In the genomic region with DNA sequence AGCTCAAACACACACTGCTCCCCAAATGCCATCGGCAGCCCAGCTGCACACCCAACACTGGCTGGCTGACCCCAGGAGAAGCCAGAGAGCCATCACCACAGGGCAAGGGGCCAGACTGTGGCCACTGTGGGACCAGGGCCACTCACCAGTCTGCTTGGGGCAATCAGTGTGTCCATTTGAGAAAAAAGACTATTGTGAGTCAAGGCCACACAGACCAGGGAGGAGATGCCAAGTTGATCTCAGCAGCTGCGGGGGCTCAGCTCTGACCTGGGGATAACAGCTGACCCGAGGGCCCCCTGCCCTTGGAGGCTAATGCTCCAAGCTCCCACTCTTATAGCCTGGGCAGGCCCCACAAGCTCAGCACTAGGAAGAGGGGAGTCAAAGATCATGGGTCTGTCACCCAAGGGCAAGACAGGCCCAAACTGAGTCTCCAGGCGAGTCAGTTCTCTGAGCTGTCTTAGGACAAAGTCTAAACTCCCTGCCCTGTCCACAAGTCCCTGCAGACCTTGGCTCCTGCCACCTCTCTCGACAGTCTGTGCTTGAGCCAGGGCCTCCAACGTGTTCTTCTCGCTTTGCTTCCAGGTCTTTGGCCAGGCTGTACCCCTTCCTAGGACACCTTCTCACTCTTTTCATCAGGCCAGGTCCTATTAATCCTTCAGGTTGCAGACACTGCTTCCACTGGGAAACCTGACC, we compare ENCODE assay signal across 1 cellular context.
TF ChIP-seq lines count a peak whose summit lies in the region.

No MANE protein-coding gene starts in this region.

TF ChIP-seq in GM12878, 131 proteins besides CTCF, POLR2A, EP300 and RAD21 (continued from another document):
- TF ChIP-seq NR2C2 (IDR thresholded peaks at IDR 0.05; ENCODE audit: borderline replicate concordance, control insufficient read depth, insufficient read length, low read depth) (no peak), POU2F2 (IDR thresholded peaks at IDR 0.05; ENCODE audit: borderline replicate concordance, low read depth, low read length) (no peak), RUNX3 (IDR thresholded peaks at IDR 0.05; ENCODE audit: low read length) (no peak), CHD4 (IDR thresholded peaks at IDR 0.05) (no peak), ZBED1 (IDR thresholded peaks at IDR 0.05; ENCODE audit: borderline replicate concordance) (no peak), NR2F1 (conservative IDR thresholded peaks at IDR 0.05) (no peak)
- TF ChIP-seq, protein P1, sequence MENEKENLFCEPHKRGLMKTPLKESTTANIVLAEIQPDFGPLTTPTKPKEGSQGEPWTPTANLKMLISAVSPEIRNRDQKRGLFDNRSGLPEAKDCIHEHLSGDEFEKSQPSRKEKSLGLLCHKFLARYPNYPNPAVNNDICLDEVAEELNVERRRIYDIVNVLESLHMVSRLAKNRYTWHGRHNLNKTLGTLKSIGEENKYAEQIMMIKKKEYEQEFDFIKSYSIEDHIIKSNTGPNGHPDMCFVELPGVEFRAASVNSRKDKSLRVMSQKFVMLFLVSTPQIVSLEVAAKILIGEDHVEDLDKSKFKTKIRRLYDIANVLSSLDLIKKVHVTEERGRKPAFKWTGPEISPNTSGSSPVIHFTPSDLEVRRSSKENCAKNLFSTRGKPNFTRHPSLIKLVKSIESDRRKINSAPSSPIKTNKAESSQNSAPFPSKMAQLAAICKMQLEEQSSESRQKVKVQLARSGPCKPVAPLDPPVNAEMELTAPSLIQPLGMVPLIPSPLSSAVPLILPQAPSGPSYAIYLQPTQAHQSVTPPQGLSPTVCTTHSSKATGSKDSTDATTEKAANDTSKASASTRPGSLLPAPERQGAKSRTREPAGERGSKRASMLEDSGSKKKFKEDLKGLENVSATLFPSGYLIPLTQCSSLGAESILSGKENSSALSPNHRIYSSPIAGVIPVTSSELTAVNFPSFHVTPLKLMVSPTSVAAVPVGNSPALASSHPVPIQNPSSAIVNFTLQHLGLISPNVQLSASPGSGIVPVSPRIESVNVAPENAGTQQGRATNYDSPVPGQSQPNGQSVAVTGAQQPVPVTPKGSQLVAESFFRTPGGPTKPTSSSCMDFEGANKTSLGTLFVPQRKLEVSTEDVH (IDR thresholded peaks at IDR 0.05; ENCODE audit: low read depth, partially characterized antibody), result no peak
- TF ChIP-seq, protein P2, sequence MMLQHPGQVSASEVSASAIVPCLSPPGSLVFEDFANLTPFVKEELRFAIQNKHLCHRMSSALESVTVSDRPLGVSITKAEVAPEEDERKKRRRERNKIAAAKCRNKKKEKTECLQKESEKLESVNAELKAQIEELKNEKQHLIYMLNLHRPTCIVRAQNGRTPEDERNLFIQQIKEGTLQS (IDR thresholded peaks at IDR 0.05; ENCODE audit: borderline replicate concordance, extremely low read depth, low read depth, low read length), result no peak
- TF ChIP-seq, protein P3, sequence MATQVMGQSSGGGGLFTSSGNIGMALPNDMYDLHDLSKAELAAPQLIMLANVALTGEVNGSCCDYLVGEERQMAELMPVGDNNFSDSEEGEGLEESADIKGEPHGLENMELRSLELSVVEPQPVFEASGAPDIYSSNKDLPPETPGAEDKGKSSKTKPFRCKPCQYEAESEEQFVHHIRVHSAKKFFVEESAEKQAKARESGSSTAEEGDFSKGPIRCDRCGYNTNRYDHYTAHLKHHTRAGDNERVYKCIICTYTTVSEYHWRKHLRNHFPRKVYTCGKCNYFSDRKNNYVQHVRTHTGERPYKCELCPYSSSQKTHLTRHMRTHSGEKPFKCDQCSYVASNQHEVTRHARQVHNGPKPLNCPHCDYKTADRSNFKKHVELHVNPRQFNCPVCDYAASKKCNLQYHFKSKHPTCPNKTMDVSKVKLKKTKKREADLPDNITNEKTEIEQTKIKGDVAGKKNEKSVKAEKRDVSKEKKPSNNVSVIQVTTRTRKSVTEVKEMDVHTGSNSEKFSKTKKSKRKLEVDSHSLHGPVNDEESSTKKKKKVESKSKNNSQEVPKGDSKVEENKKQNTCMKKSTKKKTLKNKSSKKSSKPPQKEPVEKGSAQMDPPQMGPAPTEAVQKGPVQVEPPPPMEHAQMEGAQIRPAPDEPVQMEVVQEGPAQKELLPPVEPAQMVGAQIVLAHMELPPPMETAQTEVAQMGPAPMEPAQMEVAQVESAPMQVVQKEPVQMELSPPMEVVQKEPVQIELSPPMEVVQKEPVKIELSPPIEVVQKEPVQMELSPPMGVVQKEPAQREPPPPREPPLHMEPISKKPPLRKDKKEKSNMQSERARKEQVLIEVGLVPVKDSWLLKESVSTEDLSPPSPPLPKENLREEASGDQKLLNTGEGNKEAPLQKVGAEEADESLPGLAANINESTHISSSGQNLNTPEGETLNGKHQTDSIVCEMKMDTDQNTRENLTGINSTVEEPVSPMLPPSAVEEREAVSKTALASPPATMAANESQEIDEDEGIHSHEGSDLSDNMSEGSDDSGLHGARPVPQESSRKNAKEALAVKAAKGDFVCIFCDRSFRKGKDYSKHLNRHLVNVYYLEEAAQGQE (IDR thresholded peaks at IDR 0.05; ENCODE audit: low read depth, low read length), result no peak
